10 cellular contexts compared by ENCODE assay signal in genomic region chr5:161545701-161546462, GRCh38. TPM values are rescaled to one million over a fixed set of nuclear protein-coding genes. Genes with fewer than 3 reads are reported as not detected.
DNase-seq lines count a peak whose midpoint lies in the region; ATAC-seq and TF ChIP-seq lines count a peak whose summit lies in the region.
"Had no signal": no experiment of that assay in that cellular context is flagged by ENCODE, and none has a peak within 500 bp of the region (broad histone marks: within the 10 kb centered on the region; RNA-seq: fewer than 3 reads in every experiment).

No MANE protein-coding gene starts in this region.

- H3K9me3 Mint-ChIP-seq in CD8-positive, alpha-beta memory T cell, result peaks cover 0 to 13% (median 10%) of the 10 kb centered on the region in 5 donors
- H3K9me3 Mint-ChIP-seq in activated B cell treated with CpG ODN at 0.5 μM for 24 hours, result peaks cover 2% of the 10 kb centered on the region

- H3K4me1 Mint-ChIP-seq in CD8-positive, alpha-beta memory T cell, result peaks cover 8 to 22% (median 13%) of the 10 kb centered on the region in 3 donors
- peaks cover 23% of the 10 kb centered on the region for H3K4me1 Mint-ChIP-seq in activated B cell treated with CpG ODN at 0.5 μM for 24 hours

- no peak overlapping the region for H3K27ac ChIP-seq in CD8-positive, alpha-beta memory T cell (ENCODE audit: low read depth, low read length)
- H3K27ac ChIP-seq in muscle layer of duodenum (ENCODE audit: low read length), result no peak overlapping the region

- no peaks in the 10 kb centered on the region for H3K4me1 ChIP-seq in CD8-positive, alpha-beta memory T cell (ENCODE audit: insufficient read depth, low read length)
- H3K4me1 ChIP-seq in muscle layer of duodenum (ENCODE audit: control insufficient read depth in 1 of 2, insufficient read depth in 2 of 2, low read length in 2 of 2), result peaks cover 0 to 29% of the 10 kb centered on the region in 2 donors

- no peaks in the 10 kb centered on the region for H3K36me3 Mint-ChIP-seq in CD8-positive, alpha-beta memory T cell
- H3K36me3 Mint-ChIP-seq in activated B cell treated with CpG ODN at 0.5 μM for 24 hours (ENCODE audit: low read depth), result no peaks in the 10 kb centered on the region

- H3K27ac Mint-ChIP-seq in CD8-positive, alpha-beta memory T cell, result peak overlapping the region in 2 of 8 donors; percentile 39 to 69
- H3K27ac Mint-ChIP-seq in activated B cell treated with CpG ODN at 0.5 μM for 24 hours, result no peak overlapping the region

- no peaks in the 10 kb centered on the region for H3K9me3 ChIP-seq in CD8-positive, alpha-beta memory T cell (ENCODE audit: low read length)
- no peaks in the 10 kb centered on the region for H3K9me3 ChIP-seq in muscle layer of duodenum (ENCODE audit: control insufficient read depth in 1 of 2, low read length in 2 of 2)

- intact Hi-C loops in activated B cell treated with CpG ODN at 0.5 μM for 24 hours (cut with micrococcal nuclease), result loop anchor here (5.0 to 10.0 kb wide), 2 partner anchors 1041 to 1109 kb away; no protein-coding TSS in a partner anchor

- no peak for TF ChIP-seq CTCF in activated B cell treated with CpG ODN at 0.5 μM for 24 hours (IDR thresholded peaks at IDR 0.05)

- no peaks in the 10 kb centered on the region for H3K36me3 ChIP-seq in CD8-positive, alpha-beta memory T cell (ENCODE audit: insufficient read depth, low read length)
- H3K36me3 ChIP-seq in muscle layer of duodenum (ENCODE audit: control insufficient read depth in 1 of 2, insufficient read depth in 2 of 2, low read length in 2 of 2), result no peaks in the 10 kb centered on the region

- CTCF ChIA-PET in CD8-positive, alpha-beta memory T cell (lab: Charles Lee), result no interaction called here
- CTCF ChIA-PET in activated B cell treated with CpG ODN at 0.5 μM for 24 hours (lab: Charles Lee), result no interaction called here

- ATAC-seq in GM21390 (IDR thresholded peaks at IDR 0.05; ENCODE audit: unreplicated experiment) (peak; percentile 9), activated B cell treated with CpG ODN at 0.5 μM for 24 hours (ENCODE audit: low read depth) (no peak)
- ATAC-seq: HCT116 had no signal

- H3K27me3 Mint-ChIP-seq in CD8-positive, alpha-beta memory T cell, result peaks cover 21 to 57% of the 10 kb centered on the region in 2 donors
- peaks cover 47% of the 10 kb centered on the region for H3K27me3 Mint-ChIP-seq in activated B cell treated with CpG ODN at 0.5 μM for 24 hours

- H3K27me3 ChIP-seq in CD8-positive, alpha-beta memory T cell (ENCODE audit: insufficient read depth, low read length, poor library complexity, severe bottlenecking), result no peaks in the 10 kb centered on the region
- H3K27me3 ChIP-seq in muscle layer of duodenum (ENCODE audit: low read depth, low read length), result peaks cover 17% of the 10 kb centered on the region

- H3K4me3 Mint-ChIP-seq in CD8-positive, alpha-beta memory T cell, result peak overlapping the region in 4 of 7 donors; percentile 52 to 61 (median 60)
- peak overlapping the region; percentile 83 for H3K4me3 Mint-ChIP-seq in activated B cell treated with CpG ODN at 0.5 μM for 24 hours

- no peak for DNase-seq in CD8-positive, alpha-beta memory T cell
- DNase-seq in activated B cell treated with CpG ODN at 0.5 μM for 24 hours, result no peak
- DNase-seq in NCI-H1105 treated with DMSO at 0.1 percent for 48 hours (lab: John Stamatoyannopoulos, UW), result no peak
- DNase-seq in stimulated activated CD4-positive, alpha-beta T cell treated with anti-CD3 and anti-CD28 coated beads, Interleukin-4, amount 100 ng/mL, for 4 hours, result no peak
- no peak for DNase-seq in CD1c-positive myeloid dendritic cell (ENCODE audit: extremely low spot score)
- no peak for DNase-seq in hepatic stellate cell (ENCODE audit: low spot score)

- POLR2A ChIA-PET in CD8-positive, alpha-beta memory T cell (lab: Charles Lee), result no interaction called here
- POLR2A ChIA-PET in activated B cell treated with CpG ODN at 0.5 μM for 24 hours (lab: Charles Lee), result no interaction called here

- H3K4me3 ChIP-seq in CD8-positive, alpha-beta memory T cell (ENCODE audit: low read length), result no peak overlapping the region
- peak overlapping the region; percentile 52 to 72 for H3K4me3 ChIP-seq in muscle layer of duodenum (ENCODE audit: low read depth in 1 of 2, low read length in 2 of 2)

RNA-seq across cellular contexts. Expression of gene GABRB2, which starts 0.6 kb away (rescaled TPM):
- total RNA-seq in CD8-positive, alpha-beta memory T cell, result not detected
- polyA plus RNA-seq in CD8-positive, alpha-beta memory T cell, result not detected
- 0.29 TPM in 1 of 2 replicates, not detected in the other for total RNA-seq in activated B cell treated with CpG ODN at 0.5 μM for 24 hours
- total RNA-seq: bronchial epithelial cell had no signal
